In the genomic region with DNA sequence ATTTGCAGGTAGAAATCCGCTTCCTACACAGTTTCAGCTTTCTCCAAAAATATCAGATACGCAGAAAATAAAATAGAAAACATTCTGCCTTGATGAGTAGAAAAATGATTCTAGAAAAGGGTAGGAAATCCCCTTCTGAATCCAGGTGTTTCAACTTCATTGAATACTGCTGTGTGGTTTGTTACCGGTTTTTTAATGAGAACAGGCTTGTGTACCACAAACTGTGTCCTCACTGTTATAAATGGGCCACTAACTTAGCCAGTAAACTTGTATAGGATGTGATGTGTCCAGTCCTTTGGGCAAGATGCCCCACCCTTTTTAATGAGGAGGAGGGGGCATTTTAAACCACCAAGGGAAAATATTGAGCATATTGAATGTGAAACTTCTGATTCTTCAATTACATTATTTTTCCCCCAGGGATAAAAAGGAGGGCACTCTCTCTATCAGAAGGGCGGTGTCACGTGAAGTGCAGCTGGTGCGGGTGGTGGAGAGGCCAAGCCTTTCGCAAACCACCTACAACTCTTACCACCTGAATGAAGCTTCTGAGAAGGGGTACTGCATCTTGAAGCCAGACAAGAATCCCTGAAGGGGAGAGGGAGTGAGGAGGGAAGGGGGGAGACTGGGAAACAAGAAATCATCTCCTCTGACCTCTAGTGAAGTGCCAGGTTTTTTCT, we compare ENCODE assay signal across 1 cellular context.
TF ChIP-seq lines count a peak whose summit lies in the region.

No MANE protein-coding gene starts in this region.

TF ChIP-seq in GM23338, 12 proteins besides CTCF, POLR2A, EP300 and RAD21 (continued from another document):
- TF ChIP-seq, protein P1, sequence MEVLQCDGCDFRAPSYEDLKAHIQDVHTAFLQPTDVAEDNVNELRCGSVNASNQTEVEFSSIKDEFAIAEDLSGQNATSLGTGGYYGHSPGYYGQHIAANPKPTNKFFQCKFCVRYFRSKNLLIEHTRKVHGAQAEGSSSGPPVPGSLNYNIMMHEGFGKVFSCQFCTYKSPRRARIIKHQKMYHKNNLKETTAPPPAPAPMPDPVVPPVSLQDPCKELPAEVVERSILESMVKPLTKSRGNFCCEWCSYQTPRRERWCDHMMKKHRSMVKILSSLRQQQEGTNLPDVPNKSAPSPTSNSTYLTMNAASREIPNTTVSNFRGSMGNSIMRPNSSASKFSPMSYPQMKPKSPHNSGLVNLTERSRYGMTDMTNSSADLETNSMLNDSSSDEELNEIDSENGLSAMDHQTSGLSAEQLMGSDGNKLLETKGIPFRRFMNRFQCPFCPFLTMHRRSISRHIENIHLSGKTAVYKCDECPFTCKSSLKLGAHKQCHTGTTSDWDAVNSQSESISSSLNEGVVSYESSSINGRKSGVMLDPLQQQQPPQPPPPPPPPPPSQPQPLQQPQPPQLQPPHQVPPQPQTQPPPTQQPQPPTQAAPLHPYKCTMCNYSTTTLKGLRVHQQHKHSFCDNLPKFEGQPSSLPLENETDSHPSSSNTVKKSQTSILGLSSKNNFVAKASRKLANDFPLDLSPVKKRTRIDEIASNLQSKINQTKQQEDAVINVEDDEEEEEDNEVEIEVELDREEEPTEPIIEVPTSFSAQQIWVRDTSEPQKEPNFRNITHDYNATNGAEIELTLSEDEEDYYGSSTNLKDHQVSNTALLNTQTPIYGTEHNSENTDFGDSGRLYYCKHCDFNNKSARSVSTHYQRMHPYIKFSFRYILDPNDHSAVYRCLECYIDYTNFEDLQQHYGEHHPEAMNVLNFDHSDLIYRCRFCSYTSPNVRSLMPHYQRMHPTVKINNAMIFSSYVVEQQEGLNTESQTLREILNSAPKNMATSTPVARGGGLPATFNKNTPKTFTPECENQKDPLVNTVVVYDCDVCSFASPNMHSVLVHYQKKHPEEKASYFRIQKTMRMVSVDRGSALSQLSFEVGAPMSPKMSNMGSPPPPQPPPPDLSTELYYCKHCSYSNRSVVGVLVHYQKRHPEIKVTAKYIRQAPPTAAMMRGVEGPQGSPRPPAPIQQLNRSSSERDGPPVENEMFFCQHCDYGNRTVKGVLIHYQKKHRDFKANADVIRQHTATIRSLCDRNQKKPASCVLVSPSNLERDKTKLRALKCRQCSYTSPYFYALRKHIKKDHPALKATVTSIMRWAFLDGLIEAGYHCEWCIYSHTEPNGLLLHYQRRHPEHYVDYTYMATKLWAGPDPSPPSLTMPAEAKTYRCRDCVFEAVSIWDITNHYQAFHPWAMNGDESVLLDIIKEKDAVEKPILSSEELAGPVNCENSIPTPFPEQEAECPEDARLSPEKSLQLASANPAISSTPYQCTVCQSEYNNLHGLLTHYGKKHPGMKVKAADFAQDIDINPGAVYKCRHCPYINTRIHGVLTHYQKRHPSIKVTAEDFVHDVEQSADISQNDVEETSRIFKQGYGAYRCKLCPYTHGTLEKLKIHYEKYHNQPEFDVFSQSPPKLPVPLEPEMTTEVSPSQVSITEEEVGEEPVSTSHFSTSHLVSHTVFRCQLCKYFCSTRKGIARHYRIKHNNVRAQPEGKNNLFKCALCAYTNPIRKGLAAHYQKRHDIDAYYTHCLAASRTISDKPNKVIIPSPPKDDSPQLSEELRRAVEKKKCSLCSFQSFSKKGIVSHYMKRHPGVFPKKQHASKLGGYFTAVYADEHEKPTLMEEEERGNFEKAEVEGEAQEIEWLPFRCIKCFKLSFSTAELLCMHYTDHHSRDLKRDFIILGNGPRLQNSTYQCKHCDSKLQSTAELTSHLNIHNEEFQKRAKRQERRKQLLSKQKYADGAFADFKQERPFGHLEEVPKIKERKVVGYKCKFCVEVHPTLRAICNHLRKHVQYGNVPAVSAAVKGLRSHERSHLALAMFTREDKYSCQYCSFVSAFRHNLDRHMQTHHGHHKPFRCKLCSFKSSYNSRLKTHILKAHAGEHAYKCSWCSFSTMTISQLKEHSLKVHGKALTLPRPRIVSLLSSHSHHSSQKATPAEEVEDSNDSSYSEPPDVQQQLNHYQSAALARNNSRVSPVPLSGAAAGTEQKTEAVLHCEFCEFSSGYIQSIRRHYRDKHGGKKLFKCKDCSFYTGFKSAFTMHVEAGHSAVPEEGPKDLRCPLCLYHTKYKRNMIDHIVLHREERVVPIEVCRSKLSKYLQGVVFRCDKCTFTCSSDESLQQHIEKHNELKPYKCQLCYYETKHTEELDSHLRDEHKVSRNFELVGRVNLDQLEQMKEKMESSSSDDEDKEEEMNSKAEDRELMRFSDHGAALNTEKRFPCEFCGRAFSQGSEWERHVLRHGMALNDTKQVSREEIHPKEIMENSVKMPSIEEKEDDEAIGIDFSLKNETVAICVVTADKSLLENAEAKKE (CRISPR knock-in tag; IDR thresholded peaks at IDR 0.05) = no peak
